30 cellular contexts compared by ENCODE assay signal in genomic region chr11:91922846-91923245, GRCh38.
"Had no signal": no experiment of that assay in that cellular context is flagged by ENCODE, and none has a peak within 500 bp of the region (broad histone marks: within the 10 kb centered on the region; RNA-seq: fewer than 3 reads in every experiment).

No MANE protein-coding gene starts in this region.

- DNase-seq: activated CD4-positive, alpha-beta T cell treated with anti-CD3 and anti-CD28 coated beads, Interleukin-2, amount 10 ng/mL, durations not matched to agents 24 days and 14 days; activated CD4-positive, alpha-beta T cell treated with anti-CD3 and anti-CD28 coated beads, Interleukin-2, amount 50 U/mL, for 4 hours; activated CD8-positive, alpha-beta T cell treated with anti-CD3 and anti-CD28 coated beads for 36 hours; activated effector memory CD4-positive, alpha-beta T cell treated with anti-CD3 and anti-CD28 coated beads, Interleukin-2, amount 50 U/mL, for 16 hours; activated naive CD4-positive, alpha-beta T cell; activated naive CD4-positive, alpha-beta T cell treated with anti-CD3 and anti-CD28 coated beads, Interleukin-2, amount 50 U/mL, for 16 hours; activated naive CD8-positive, alpha-beta T cell treated with anti-CD3 and anti-CD28 coated beads for 36 hours; activated T-cell treated with anti-CD3 and anti-CD28 coated beads, Interleukin-2, amount 50 U/mL, for 1 hour; activated T-cell treated with anti-CD3 and anti-CD28 coated beads, Interleukin-2, amount 50 U/mL, for 72 hours; amniotic stem cell; aorta; Karpas-422; KBM-7; MG63; MV-4-11; NCI-H1092; NCI-H1436 treated with DMSO at 0.1 percent for 48 hours; NCI-H1694 treated with DMSO at 0.1 percent for 48 hours; NCI-H2029; NCI-H2107; NCI-H2171; NCI-H510A; NCI-H526 treated with DMSO at 0.1 percent for 48 hours; NK-92 treated with Interleukin-12 subunit alpha and Interleukin-12 subunit beta, amount 100 ng/mL, for 24 hours; PC-9; SIG-M5; T1000; WERI-Rb-1 had no signal

- ATAC-seq: activated CD8-positive, alpha-beta T cell treated with anti-CD3 and anti-CD28 coated beads for 36 hours; activated T-cell treated with anti-CD3 and anti-CD28 coated beads, Interleukin-2, amount 50 U/mL, for 72 hours; activated T-helper 17 cell treated with anti-CD3 and anti-CD28 coated beads, Interleukin-2, amount 50 U/mL, for 72 hours; Right ventricle myocardium inferior had no signal
